7 cellular contexts compared by ENCODE assay signal in the genomic region with DNA sequence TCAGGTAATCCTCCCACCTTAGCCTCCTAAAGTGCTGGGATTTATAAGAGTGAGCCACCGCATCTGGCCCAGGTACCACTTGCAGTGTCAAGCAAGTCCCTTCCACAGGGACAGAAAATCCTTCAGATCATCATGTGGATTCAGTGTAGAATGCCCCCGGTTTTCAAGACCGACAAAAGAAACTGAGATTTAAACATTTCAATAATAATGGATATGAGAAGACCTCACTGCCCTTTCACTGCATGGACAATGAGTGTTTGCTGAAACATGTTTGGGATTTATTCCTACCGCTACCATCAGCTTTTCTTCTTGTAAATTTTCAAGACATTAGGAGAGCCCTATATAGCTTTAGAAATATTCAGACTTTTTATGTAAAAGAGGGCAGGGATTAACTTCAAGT.
"Had no signal": no experiment of that assay in that cellular context is flagged by ENCODE, and none has a peak within 500 bp of the region (broad histone marks: within the 10 kb centered on the region; RNA-seq: fewer than 3 reads in every experiment).

No MANE protein-coding gene starts in this region.

- H3K4me3 ChIP-seq: GM12878 had no signal

- FAIRE-seq: G401.6, GM12878, GM12892, GM18507, GM19239 had no signal

- ATAC-seq: GM12878 had no signal

- DNase-seq: GDM1, GF-D8 had no signal
